In genomic region chr2:54471221-54471711, GRCh38 we compare ENCODE assay signal across 8 cellular contexts. TPM values are rescaled to one million over a fixed set of nuclear protein-coding genes. Genes with fewer than 3 reads are reported as not detected.
DNase-seq lines count a peak whose midpoint lies in the region; ATAC-seq and TF ChIP-seq lines count a peak whose summit lies in the region.

No MANE protein-coding gene starts in this region.

- H3K9me3 ChIP-seq in GM23248 (ENCODE audit: low read depth), result no peaks in the 10 kb centered on the region
- H3K9me3 ChIP-seq in gastrocnemius medialis, result no peaks in the 10 kb centered on the region

- no peaks in the 10 kb centered on the region for H3K9me2 ChIP-seq in GM23248 (ENCODE audit: insufficient read depth)

- no peaks in the 10 kb centered on the region for H3K36me3 Mint-ChIP-seq in activated T-cell treated with anti-CD3 and anti-CD28 coated beads, Interleukin-2, amount 50 U/mL, for 4 hours (ENCODE audit: insufficient read depth)

- peaks cover 3% of the 10 kb centered on the region for H3K27me3 Mint-ChIP-seq in activated T-cell treated with anti-CD3 and anti-CD28 coated beads, Interleukin-2, amount 50 U/mL, for 4 hours (ENCODE audit: low read depth)

- H3K4me3 ChIP-seq in GM23248, result no peak overlapping the region
- H3K4me3 ChIP-seq in dorsolateral prefrontal cortex, result no peak overlapping the region
- H3K4me3 ChIP-seq in gastrocnemius medialis, result no peak overlapping the region

- H3F3A ChIP-seq in GM23248 (ENCODE audit: insufficient read depth), result peaks cover 45% of the 10 kb centered on the region

- no peak for TF ChIP-seq POLR2A in gastrocnemius medialis (IDR thresholded peaks at IDR 0.05)

- no peaks in the 10 kb centered on the region for H3K36me3 ChIP-seq in GM23248 (ENCODE audit: low read depth)
- no peaks in the 10 kb centered on the region for H3K36me3 ChIP-seq in gastrocnemius medialis

- in situ Hi-C loops in GM23248 (cut with MboI), result no loop called here
- in situ Hi-C loops in gastrocnemius medialis (cut with MboI; ENCODE audit: low sequenced_read_pairs in 4 of 4), result no loop called here

- TF ChIP-seq CTCF in dorsolateral prefrontal cortex (IDR thresholded peaks at IDR 0.05 in 54 of 56, conservative IDR thresholded peaks at IDR 0.05 in 2 of 56; ENCODE audit: low read depth in 1 of 56, partially characterized antibody in 56 of 56) (no peak), gastrocnemius medialis (IDR thresholded peaks at IDR 0.05 in 4 of 5, conservative IDR thresholded peaks at IDR 0.05 in 1 of 5) (no peak)

- no peaks in the 10 kb centered on the region for H3K9me3 Mint-ChIP-seq in activated T-cell treated with anti-CD3 and anti-CD28 coated beads, Interleukin-2, amount 50 U/mL, for 4 hours

- ATAC-seq in gastrocnemius medialis, result peak; percentile 13 to 33
- ATAC-seq in activated T-cell treated with anti-CD3 and anti-CD28 coated beads, Interleukin-2, amount 50 U/mL, for 4 hours, result no peak

- H3K4me3 Mint-ChIP-seq in activated T-cell treated with anti-CD3 and anti-CD28 coated beads, Interleukin-2, amount 50 U/mL, for 4 hours, result no peak overlapping the region

- H3K27me3 ChIP-seq in GM23248 (replicated peaks; ENCODE audit: insufficient read depth) (no peaks in the 10 kb centered on the region), dorsolateral prefrontal cortex (no peaks in the 10 kb centered on the region), gastrocnemius medialis (no peaks in the 10 kb centered on the region)

- intact Hi-C loops in dorsolateral prefrontal cortex (cut with DNase I), result no loop called here
- intact Hi-C loops in gastrocnemius medialis (cut with DNase I; ENCODE audit: low total_unique reads), result no loop called here

- DNase-seq in DMS79 treated with DMSO at 0.1 percent for 48 hours (lab: John Stamatoyannopoulos, UW) (peak; percentile 55), GM23248 (peak; percentile 45), NCI-H1105 (lab: John Stamatoyannopoulos, UW) (peak; percentile 17), dorsolateral prefrontal cortex (peak in 1 of 10 donors; percentile 68), gastrocnemius medialis (no peak)
- DNase-seq in activated T-cell treated with anti-CD3 and anti-CD28 coated beads, Interleukin-2, amount 50 U/mL, for 4 hours, result no peak
- DNase-seq in stimulated activated CD4-positive, alpha-beta T cell treated with anti-CD3 and anti-CD28 coated beads, Interleukin-4, amount 100 ng/mL, for 1 hour, result no peak
- DNase-seq in activated CD4-positive, alpha-beta T cell treated with anti-CD3 and anti-CD28 coated beads for 1 hour, result no peak

- no peaks in the 10 kb centered on the region for H3K4me1 Mint-ChIP-seq in activated T-cell treated with anti-CD3 and anti-CD28 coated beads, Interleukin-2, amount 50 U/mL, for 4 hours (ENCODE audit: low read depth)

- H3K4me1 ChIP-seq in GM23248 (ENCODE audit: insufficient read depth) (peaks cover 46% of the 10 kb centered on the region), gastrocnemius medialis (peaks cover 41 to 83% of the 10 kb centered on the region in 2 donors)

- peaks cover 98% of the 10 kb centered on the region for H3K79me2 ChIP-seq in GM23248 (ENCODE audit: insufficient read depth)

- WGBS in GM23248 (ENCODE audit: low coverage in 1 of 2, low lambda C conversion rate in 2 of 2, missing lambda C conversion rate in 2 of 2), 2 experiments, result 0 to 11% methylated on average over 1 of the region's 1 CpG

- no peak overlapping the region for H2AFZ ChIP-seq in GM23248

- H3K4me2 ChIP-seq in GM23248 (ENCODE audit: unreplicated experiment), result peak overlapping the region; percentile 23

- peaks cover 1% of the 10 kb centered on the region; the same call in 1 of the 2 replicates for H4K20me1 ChIP-seq in GM23248 (ENCODE audit: insufficient read depth)

- no peak overlapping the region for H3K9ac ChIP-seq in GM23248

- H3K27ac ChIP-seq in GM23248 (peak overlapping the region; percentile 13; the same call in 1 of the 2 replicates), dorsolateral prefrontal cortex (peak overlapping the region in 34 of 59 donors; percentile 2 to 78 (median 38)), gastrocnemius medialis (peak overlapping the region; percentile 53 to 85 (median 65))

RNA-seq across cellular contexts. Expression of gene SPTBN1, which starts 15.1 kb away (rescaled TPM):
- total RNA-seq in GM23248 (2014; rRNA removed; shearing (Covaris generic)), result 187 and 199 TPM in 2 replicates
- polyA plus RNA-seq in GM23248 (2016; fragmentation: Nextera tagmentation; extraction: Ambion mirVana), result 52.6 and 57.7 TPM in 2 replicates
- total RNA-seq in dorsolateral prefrontal cortex (100 to 1,000 TPM; 567 to 884 (median 665) TPM), gastrocnemius medialis (100 to 1,000 TPM; 107 to 191 (median 119) TPM)
- total RNA-seq in activated T-cell treated with anti-CD3 and anti-CD28 coated beads, Interleukin-2, amount 50 U/mL, for 4 hours, result 10 to 100 TPM; 23.4 to 27.9 (median 24.0) TPM

Comparison
In these comparisons a context has a peak if more than half of its experiments do, and no peak if none do; other contexts are left out.
1. DNase-seq: peak in DMS79 treated with DMSO at 0.1 percent for 48 hours (single experiment), GM23248 (single experiment) and NCI-H1105 (single experiment); none in gastrocnemius medialis (0 of 2), activated T-cell treated with anti-CD3 and anti-CD28 coated beads, Interleukin-2, amount 50 U/mL, for 4 hours (single experiment), stimulated activated CD4-positive, alpha-beta T cell treated with anti-CD3 and anti-CD28 coated beads, Interleukin-4, amount 100 ng/mL, for 1 hour (single experiment) and activated CD4-positive, alpha-beta T cell treated with anti-CD3 and anti-CD28 coated beads for 1 hour (single experiment).
2. H3K27ac ChIP-seq: peak in every context shown above with its lines; median percentile 65 in gastrocnemius medialis; 38 in dorsolateral prefrontal cortex; 13 in GM23248.
3. ATAC-seq: peak in gastrocnemius medialis (2 of 2); none in activated T-cell treated with anti-CD3 and anti-CD28 coated beads, Interleukin-2, amount 50 U/mL, for 4 hours (0 of 2).